27 cellular contexts compared by ENCODE assay signal in genomic region chr2:237509151-237509550, GRCh38. TPM values are rescaled to one million over a fixed set of nuclear protein-coding genes. Genes with fewer than 3 reads are reported as not detected.
A peak's percentile ranks its signal among the peaks of the same experiment; 100 is the strongest.
DNase-seq lines count a peak whose midpoint lies in the region; ATAC-seq and TF ChIP-seq lines count a peak whose summit lies in the region.
"Had no signal": no experiment of that assay in that cellular context is flagged by ENCODE, and none has a peak within 500 bp of the region (broad histone marks: within the 10 kb centered on the region; RNA-seq: fewer than 3 reads in every experiment).

No MANE protein-coding gene starts in this region.

- no peaks in the 10 kb centered on the region for H3K27me3 ChIP-seq in left ventricle myocardium inferior (ENCODE audit: low read depth)
- H3K27me3 ChIP-seq in body of pancreas = no peaks in the 10 kb centered on the region
- H3K27me3 ChIP-seq in mucosa of rectum (ENCODE audit: control insufficient read depth in 2 of 2, insufficient read depth in 2 of 2, low read length in 2 of 2) = no peaks in the 10 kb centered on the region
- H3K27me3 ChIP-seq in upper lobe of right lung = no peaks in the 10 kb centered on the region
- H3K27me3 ChIP-seq: neural progenitor cell, Peyer's patch, sigmoid colon had no signal

- intact Hi-C loops in left ventricle myocardium inferior (cut with micrococcal nuclease) (no loop called here), left ventricle myocardium superior (cut with micrococcal nuclease) (no loop called here), body of pancreas (cut with DNase I) (no loop called here), upper lobe of right lung (cut with DNase I) (no loop called here)

- no peak for DNase-seq in left ventricle myocardium inferior
- DNase-seq in left ventricle myocardium superior = no peak
- no peak for DNase-seq in body of pancreas
- DNase-seq in upper lobe of right lung = no peak
- DNase-seq in NCI-H774 (lab: John Stamatoyannopoulos, UW) = no peak
- DNase-seq: activated CD4-positive, alpha-beta T cell treated with anti-CD3 and anti-CD28 coated beads, Interleukin-2, amount 10 ng/mL, durations not matched to agents 24 days and 14 days; activated T-cell treated with anti-CD3 and anti-CD28 coated beads, Interleukin-2, amount 50 U/mL, for 24 hours; GDM1; Karpas-422; MV-4-11; NCI-H146; Peyer's patch; SIG-M5; sigmoid colon; stimulated activated CD4-positive, alpha-beta T cell treated with anti-CD3 and anti-CD28 coated beads, Interleukin-15, amount 100 ng/mL, for 24 hours; stimulated activated naive CD4-positive, alpha-beta T cell; SW 1271; T1000 had no signal

- ATAC-seq in left ventricle myocardium superior (no peak), body of pancreas (no peak), upper lobe of right lung (peak; percentile 35), GM21528 (IDR thresholded peaks at IDR 0.05; ENCODE audit: low FRiP score, unreplicated experiment) (no peak), GM19351 (IDR thresholded peaks at IDR 0.05; ENCODE audit: unreplicated experiment) (no peak)
- ATAC-seq: HCT116 had no signal

- H3K36me3 ChIP-seq in left ventricle myocardium inferior = peaks cover 13% of the 10 kb centered on the region
- no peaks in the 10 kb centered on the region for H3K36me3 ChIP-seq in body of pancreas (replicated peaks in 1 of 2; ENCODE audit: insufficient read depth in 1 of 2, low read depth in 2 of 2)
- H3K36me3 ChIP-seq in mucosa of rectum (ENCODE audit: control insufficient read depth in 2 of 2, insufficient read depth in 2 of 2, low read length in 2 of 2) = peaks cover 2 to 13% of the 10 kb centered on the region in 2 donors
- H3K36me3 ChIP-seq in upper lobe of right lung = peaks cover 25% of the 10 kb centered on the region
- H3K36me3 ChIP-seq: neural progenitor cell, Peyer's patch, sigmoid colon had no signal

- TF ChIP-seq CTCF in left ventricle myocardium inferior (IDR thresholded peaks at IDR 0.05; ENCODE audit: borderline replicate concordance) = no peak
- TF ChIP-seq CTCF in body of pancreas (IDR thresholded peaks at IDR 0.05) = no peak
- no peak for TF ChIP-seq CTCF in upper lobe of right lung (IDR thresholded peaks at IDR 0.05)

- H3K4me3 ChIP-seq in left ventricle myocardium inferior (no peak overlapping the region), body of pancreas (no peak overlapping the region), mucosa of rectum (ENCODE audit: low read length in 2 of 2) (no peak overlapping the region), upper lobe of right lung (no peak overlapping the region)
- H3K4me3 ChIP-seq: neural progenitor cell, Peyer's patch, sigmoid colon had no signal

- H3K27ac ChIP-seq in left ventricle myocardium inferior (replicated peaks) (peak overlapping the region; percentile 92), body of pancreas (peak overlapping the region; percentile 58 to 85 (median 78)), mucosa of rectum (ENCODE audit: low read depth in 2 of 2, low read length in 2 of 2) (peak overlapping the region; percentile 76 to 87), upper lobe of right lung (peak overlapping the region; percentile 7)
- H3K27ac ChIP-seq: neural progenitor cell, sigmoid colon had no signal

- H3K9me3 ChIP-seq in left ventricle myocardium inferior (replicated peaks) = no peaks in the 10 kb centered on the region
- H3K9me3 ChIP-seq in body of pancreas = no peaks in the 10 kb centered on the region
- no peaks in the 10 kb centered on the region for H3K9me3 ChIP-seq in mucosa of rectum (ENCODE audit: control insufficient read depth in 2 of 2, low read length in 2 of 2)
- H3K9me3 ChIP-seq in upper lobe of right lung = no peaks in the 10 kb centered on the region
- H3K9me3 ChIP-seq: Peyer's patch, sigmoid colon had no signal

- 87 to 89% methylated on average over 2 of the region's 2 CpGs for WGBS in body of pancreas, 2 donors

- H3K9ac ChIP-seq in mucosa of rectum (ENCODE audit: low read depth in 1 of 2, low read length in 2 of 2) = no peak overlapping the region
- H3K9ac ChIP-seq: neural progenitor cell had no signal

- TF ChIP-seq POLR2A in body of pancreas (IDR thresholded peaks at IDR 0.05) = no peak

- H3K4me1 ChIP-seq in left ventricle myocardium inferior (peaks cover 76% of the 10 kb centered on the region), body of pancreas (peaks cover 36% of the 10 kb centered on the region), mucosa of rectum (ENCODE audit: control insufficient read depth in 2 of 2, insufficient read depth in 2 of 2, low read length in 2 of 2) (peaks cover 17 to 38% of the 10 kb centered on the region in 2 donors), upper lobe of right lung (peaks cover 48% of the 10 kb centered on the region)
- H3K4me1 ChIP-seq: neural progenitor cell had no signal

RNA-seq across cellular contexts. Expression of gene MLPH, which starts 22.1 kb away (rescaled TPM):
- total RNA-seq in left ventricle myocardium inferior = 73.5 TPM
- total RNA-seq in left ventricle myocardium superior = 88.9 TPM
- total RNA-seq in body of pancreas = 10 to 100 TPM; 30.3 to 64.3 TPM
- total RNA-seq in upper lobe of right lung = 423 TPM
- total RNA-seq: activated CD4-positive, alpha-beta T cell treated with anti-CD3 and anti-CD28 coated beads, Interleukin-2, amount 10 ng/mL, durations not matched to agents 24 days and 14 days; activated CD8-positive, alpha-beta memory T cell treated with anti-CD3 and anti-CD28 coated beads for 36 hours had no signal

RNA-seq across cellular contexts. Expression of gene PRLH, which starts 57.2 kb away (rescaled TPM):
- total RNA-seq in left ventricle myocardium inferior (not detected), left ventricle myocardium superior (not detected), body of pancreas (not detected), upper lobe of right lung (not detected)
- total RNA-seq: activated CD4-positive, alpha-beta T cell treated with anti-CD3 and anti-CD28 coated beads, Interleukin-2, amount 10 ng/mL, durations not matched to agents 24 days and 14 days; activated CD8-positive, alpha-beta memory T cell treated with anti-CD3 and anti-CD28 coated beads for 36 hours; fibroblast of villous mesenchyme; NCI-H460; Peyer's patch; sigmoid colon; temporal lobe had no signal

Comparison
In these comparisons a context has a peak if more than half of its experiments do, and no peak if none do; other contexts are left out.
1. H3K27ac ChIP-seq: peak in every context shown above with its lines; median percentile 92 in left ventricle myocardium inferior; 82 in mucosa of rectum; 78 in body of pancreas; 7 in upper lobe of right lung.